1 cellular context compared by ENCODE assay signal in the genomic region with DNA sequence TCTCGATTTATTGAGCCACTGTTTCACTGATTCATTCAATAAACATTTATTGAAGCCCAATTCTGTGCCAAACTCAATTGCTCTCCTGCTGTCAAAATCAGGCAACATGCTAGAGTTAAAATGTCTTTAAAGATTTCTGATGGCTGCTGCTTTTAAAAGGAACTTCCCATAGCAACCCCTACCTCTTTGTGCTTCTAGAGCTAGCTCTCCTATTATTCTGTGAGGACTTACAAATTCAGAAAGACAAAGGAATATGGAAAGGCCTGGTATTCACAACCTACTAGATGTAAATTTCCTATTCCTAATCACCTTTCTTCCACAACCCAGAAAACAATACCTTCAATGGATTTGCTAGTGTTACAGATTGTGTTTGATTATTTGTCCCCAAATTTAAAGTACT.
TF ChIP-seq lines count a peak whose summit lies in the region.

No MANE protein-coding gene starts in this region.

TF ChIP-seq in HepG2, 621 proteins besides CTCF, POLR2A, EP300 and RAD21 (continued from another document):
- TF ChIP-seq, protein P1, sequence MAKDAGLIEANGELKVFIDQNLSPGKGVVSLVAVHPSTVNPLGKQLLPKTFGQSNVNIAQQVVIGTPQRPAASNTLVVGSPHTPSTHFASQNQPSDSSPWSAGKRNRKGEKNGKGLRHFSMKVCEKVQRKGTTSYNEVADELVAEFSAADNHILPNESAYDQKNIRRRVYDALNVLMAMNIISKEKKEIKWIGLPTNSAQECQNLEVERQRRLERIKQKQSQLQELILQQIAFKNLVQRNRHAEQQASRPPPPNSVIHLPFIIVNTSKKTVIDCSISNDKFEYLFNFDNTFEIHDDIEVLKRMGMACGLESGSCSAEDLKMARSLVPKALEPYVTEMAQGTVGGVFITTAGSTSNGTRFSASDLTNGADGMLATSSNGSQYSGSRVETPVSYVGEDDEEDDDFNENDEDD (CRISPR knock-in tag; IDR thresholded peaks at IDR 0.05; ENCODE audit: borderline replicate concordance): no peak
- TF ChIP-seq MZF1 (CRISPR knock-in tag; IDR thresholded peaks at IDR 0.05; ENCODE audit: borderline replicate concordance): no peak
- no peak for TF ChIP-seq ZNF224 (CRISPR knock-in tag; IDR thresholded peaks at IDR 0.05)
- TF ChIP-seq KAT8 (CRISPR knock-in tag; IDR thresholded peaks at IDR 0.05): no peak
- TF ChIP-seq ZNF556 (CRISPR knock-in tag; IDR thresholded peaks at IDR 0.05; ENCODE audit: borderline replicate concordance): no peak
TF ChIP-seq in HepG2: peak in this region for 0.
